8 cellular contexts compared by ENCODE assay signal in the genomic region with DNA sequence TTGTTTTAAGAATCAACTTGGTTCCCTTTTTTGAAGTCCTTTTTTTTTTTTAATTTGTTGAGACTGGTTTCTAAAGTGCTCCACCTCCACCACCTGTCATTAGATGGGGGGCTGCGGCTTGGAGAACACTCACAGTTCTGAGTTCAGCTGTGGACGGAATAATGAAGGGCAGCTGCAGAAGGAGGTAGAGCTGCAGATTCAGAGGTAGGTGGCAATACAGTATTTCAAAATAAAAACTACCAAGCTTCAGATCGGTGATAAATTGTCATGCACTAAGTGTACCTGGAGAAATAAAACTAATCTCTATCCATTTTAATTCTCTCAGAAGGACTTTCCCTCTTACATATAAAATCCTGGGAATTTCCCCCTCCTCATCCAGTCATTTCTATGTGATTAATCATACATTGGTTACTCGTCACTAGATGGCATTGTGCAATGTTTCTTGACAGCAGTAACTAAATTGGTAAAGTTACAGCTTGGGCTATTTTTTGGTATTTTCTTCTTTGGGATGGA.
DNase-seq lines count a peak whose midpoint lies in the region; ATAC-seq and TF ChIP-seq lines count a peak whose summit lies in the region.

No MANE protein-coding gene starts in this region.

- WGBS in stomach, 5 donors, result 20 to 25% (median 22%) methylated on average over 4 of the region's 4 CpGs

- H3K27me3 ChIP-seq in H7 (ENCODE audit: control insufficient read depth, insufficient read depth, low read length) (no peaks in the 10 kb centered on the region), stomach (no peaks in the 10 kb centered on the region)

- no peaks in the 10 kb centered on the region for H3K9me3 ChIP-seq in stomach

- TF ChIP-seq EP300 in stomach (IDR thresholded peaks at IDR 0.05), result no peak

- H3K27ac Mint-ChIP-seq in activated naive CD4-positive, alpha-beta T cell treated with anti-CD3 and anti-CD28 coated beads, Interleukin-2, amount 10 ng/mL, durations not matched to agents 7 days and 5 days, result peak overlapping the region; percentile 77

- no peak for DNase-seq in activated naive CD4-positive, alpha-beta T cell treated with anti-CD3 and anti-CD28 coated beads, Interleukin-2, amount 10 ng/mL, durations not matched to agents 7 days and 5 days
- no peak for DNase-seq in activated naive CD4-positive, alpha-beta T cell treated with Interleukin-2 at 50 U/mL for 16 hours
- DNase-seq in H7 (peak; percentile 33), LoVo (ENCODE audit: low spot score) (peak; percentile 52), astrocyte of the cerebellum (ENCODE audit: low read depth) (peak; percentile 54), left colon (no peak), ureter (ENCODE audit: low spot score) (no peak), stomach (no peak)

- H3K4me3 Mint-ChIP-seq in activated naive CD4-positive, alpha-beta T cell treated with anti-CD3 and anti-CD28 coated beads, Interleukin-2, amount 10 ng/mL, durations not matched to agents 7 days and 5 days, result peak overlapping the region; percentile 31

- no peaks in the 10 kb centered on the region for H3K36me3 ChIP-seq in H7 (replicated peaks; ENCODE audit: control insufficient read depth, insufficient read depth, low read length)
- no peaks in the 10 kb centered on the region for H3K36me3 ChIP-seq in stomach

- CTCF ChIA-PET in activated naive CD4-positive, alpha-beta T cell treated with anti-CD3 and anti-CD28 coated beads, Interleukin-2, amount 10 ng/mL, durations not matched to agents 7 days and 5 days (lab: Charles Lee), result interaction anchor here (0.5 to 4.8 kb wide), 13 partner anchors 10 to 492 kb away, joined by 3 to 37 read pairs (median 4); no protein-coding TSS in a partner anchor

- intact Hi-C loops in left colon (cut with DNase I, micrococcal nuclease) (loop anchor here in 1 of 2 donors (10.0 kb wide), 1 partner anchor 89 kb away; no protein-coding TSS in a partner anchor), stomach (cut with DNase I; ENCODE audit: low total_unique reads) (no loop called here)

- TF ChIP-seq CTCF in astrocyte of the cerebellum (IDR thresholded peaks at IDR 0.05; ENCODE audit: low read depth, low read length, missing control alignments) (no peak), stomach (IDR thresholded peaks at IDR 0.05) (peak in 1 of 7 experiments; percentile 15)

- no peak overlapping the region for H3K27ac ChIP-seq in stomach

- H3K4me1 Mint-ChIP-seq in activated naive CD4-positive, alpha-beta T cell treated with anti-CD3 and anti-CD28 coated beads, Interleukin-2, amount 10 ng/mL, durations not matched to agents 7 days and 5 days, result peaks cover 75% of the 10 kb centered on the region

- no peaks in the 10 kb centered on the region for H3K27me3 Mint-ChIP-seq in activated naive CD4-positive, alpha-beta T cell treated with anti-CD3 and anti-CD28 coated beads, Interleukin-2, amount 10 ng/mL, durations not matched to agents 7 days and 5 days

- peaks cover 30% of the 10 kb centered on the region for H3K36me3 Mint-ChIP-seq in activated naive CD4-positive, alpha-beta T cell treated with anti-CD3 and anti-CD28 coated beads, Interleukin-2, amount 10 ng/mL, durations not matched to agents 7 days and 5 days

- H3K9me3 Mint-ChIP-seq in activated naive CD4-positive, alpha-beta T cell treated with anti-CD3 and anti-CD28 coated beads, Interleukin-2, amount 10 ng/mL, durations not matched to agents 7 days and 5 days, result peaks cover 10% of the 10 kb centered on the region

- no peak overlapping the region for H3K4me3 ChIP-seq in H7 (ENCODE audit: insufficient read depth, low read depth, low read length)
- no peak overlapping the region for H3K4me3 ChIP-seq in astrocyte of the cerebellum (ENCODE audit: low read depth, low read length)
- no peak overlapping the region for H3K4me3 ChIP-seq in stomach

- in situ Hi-C loops in astrocyte of the cerebellum (cut with HindIII; ENCODE audit: low sequenced_read_pairs), result no loop called here

- ATAC-seq in left colon, result peak; percentile 52

- H3K4me1 ChIP-seq in stomach, result peaks cover 0 to 8% (median 4%) of the 10 kb centered on the region in 4 donors

- TF ChIP-seq POLR2A in stomach (IDR thresholded peaks at IDR 0.05), result no peak

Comparison
In these comparisons a context has a peak if more than half of its experiments do, and no peak if none do; other contexts are left out.
1. DNase-seq: peak in H7 (single experiment), LoVo (single experiment) and astrocyte of the cerebellum (single experiment); none in activated naive CD4-positive, alpha-beta T cell treated with anti-CD3 and anti-CD28 coated beads, Interleukin-2, amount 10 ng/mL, durations not matched to agents 7 days and 5 days (single experiment), activated naive CD4-positive, alpha-beta T cell treated with Interleukin-2 at 50 U/mL for 16 hours (single experiment), left colon (0 of 2), ureter (single experiment) and stomach (single experiment).